Comparison of ENCODE assay signal across 16 cellular contexts in the genomic region with DNA sequence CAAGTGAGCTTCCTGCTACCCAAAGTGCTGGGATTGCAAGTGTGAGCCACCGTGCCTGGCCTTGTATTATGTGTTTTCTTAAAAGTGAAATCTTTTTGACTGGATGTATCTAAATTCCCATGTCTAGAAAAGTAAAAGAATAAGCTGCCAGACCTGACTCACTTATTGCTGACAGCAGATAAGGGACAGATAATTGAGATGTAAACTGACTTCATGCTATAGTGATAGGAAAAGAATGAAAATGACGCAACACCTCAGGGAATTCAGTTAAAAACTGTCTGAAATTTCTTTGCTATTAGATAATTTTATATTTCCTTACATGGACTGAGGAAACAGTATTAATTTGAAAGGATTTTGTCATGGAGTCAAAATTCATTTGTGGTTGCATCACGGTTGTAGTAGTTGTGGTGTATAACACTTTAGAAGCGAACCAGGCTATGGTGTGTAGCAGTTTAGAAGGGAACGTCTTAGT. TPM values are rescaled to one million over a fixed set of nuclear protein-coding genes. Genes with fewer than 3 reads are reported as not detected.
DNase-seq lines count a peak whose midpoint lies in the region; ATAC-seq and TF ChIP-seq lines count a peak whose summit lies in the region.
"Had no signal": no experiment of that assay in that cellular context is flagged by ENCODE, and none has a peak within 500 bp of the region (broad histone marks: within the 10 kb centered on the region; RNA-seq: fewer than 3 reads in every experiment).

No MANE protein-coding gene starts in this region.

- H3K18ac ChIP-seq in trophoblast cell (ENCODE audit: low read length) (no peak overlapping the region), mesendoderm (ENCODE audit: low read length) (no peak overlapping the region)

- H3F3A ChIP-seq in SK-N-SH (replicated peaks; ENCODE audit: insufficient read depth) = peaks cover 23% of the 10 kb centered on the region

- no peak for TF ChIP-seq RAD21 in SK-N-SH (IDR thresholded peaks at IDR 0.05; ENCODE audit: low read length)

- no peaks in the 10 kb centered on the region for H3K79me1 ChIP-seq in trophoblast cell (ENCODE audit: low read length)
- H3K79me1 ChIP-seq in mesendoderm (ENCODE audit: low read length) = no peaks in the 10 kb centered on the region

- H2BK5ac ChIP-seq in trophoblast cell (ENCODE audit: low read depth, low read length, poor library complexity) (no peak overlapping the region), mesendoderm (ENCODE audit: low read length) (no peak overlapping the region)

- 83% methylated on average over 5 of the region's 5 CpGs for WGBS in SK-N-SH (ENCODE audit: low lambda C conversion rate)
- WGBS in trophoblast cell (ENCODE audit: extremely low coverage, insufficient coverage, insufficient read length) = no CpG with 5 or more reads among the region's 5 CpGs
- WGBS in mesendoderm (ENCODE audit: extremely low coverage, insufficient coverage, low lambda C conversion rate) = no CpG with 5 or more reads among the region's 5 CpGs

- H2BK15ac ChIP-seq in mesendoderm (replicated peaks; ENCODE audit: low read depth) = no peak overlapping the region

- H2AK5ac ChIP-seq in trophoblast cell (ENCODE audit: low read length) (no peak overlapping the region), mesendoderm (ENCODE audit: low read length) (no peak overlapping the region)

- H3K79me2 ChIP-seq in SK-N-SH (ENCODE audit: insufficient read depth) (peaks cover 2% of the 10 kb centered on the region; the same call in 1 of the 2 replicates), fibroblast of lung (ENCODE audit: control insufficient read depth, insufficient read depth, low read length) (no peaks in the 10 kb centered on the region), trophoblast cell (ENCODE audit: control insufficient read depth, insufficient read depth, low read length, poor library complexity) (no peaks in the 10 kb centered on the region), mesendoderm (ENCODE audit: control insufficient read depth, insufficient read depth, low read length) (no peaks in the 10 kb centered on the region)

- DNase-seq in ELR (ENCODE audit: low read depth) = peak; percentile 35
- DNase-seq in SK-N-SH = no peak
- peak; percentile 74 to 95 for DNase-seq in fibroblast of lung (ENCODE audit: low read depth in 2 of 2)
- peak; percentile 37 to 93 for DNase-seq in trophoblast cell
- DNase-seq in mesendoderm = no peak
- no peak for DNase-seq in mucosa of descending colon
- DNase-seq: activated CD4-positive, CD25-positive, alpha-beta regulatory T cell treated with anti-CD3 and anti-CD28 coated beads, Interleukin-2, amount 50 U/mL, for 72 hours; activated T-cell treated with anti-CD3 and anti-CD28 coated beads, Interleukin-2, amount 50 U/mL, for 4 hours; effector memory CD4-positive, alpha-beta T cell; heart right ventricle; NCI-H1105; NCI-H446 treated with DMSO at 0.1 percent for 48 hours; OCI-M1; small intestine had no signal

- H3K4ac ChIP-seq in trophoblast cell (ENCODE audit: low read depth, low read length) (no peak overlapping the region), mesendoderm (ENCODE audit: low read depth, low read length) (no peak overlapping the region)

- H4K20me1 ChIP-seq in SK-N-SH (ENCODE audit: insufficient read depth) (no peaks in the 10 kb centered on the region; the same call in 1 of the 2 replicates), fibroblast of lung (ENCODE audit: control insufficient read depth, extremely low read depth, insufficient read depth, low read length) (no peaks in the 10 kb centered on the region)

- H2BK12ac ChIP-seq in trophoblast cell (ENCODE audit: low read length) = no peak overlapping the region

- no peak overlapping the region for H4K8ac ChIP-seq in trophoblast cell (ENCODE audit: low read depth, low read length)
- no peak overlapping the region for H4K8ac ChIP-seq in mesendoderm (ENCODE audit: low read depth, low read length)

- TF ChIP-seq EP300 in SK-N-SH (IDR thresholded peaks at IDR 0.05; ENCODE audit: borderline replicate concordance in 1 of 2, low read depth in 1 of 2, low read length in 1 of 2) = peak in 1 of 2 experiments; percentile 76; a peak in 1 of 4 replicates

- no peak overlapping the region for H3K14ac ChIP-seq in trophoblast cell (ENCODE audit: low read length)

- H3K27me3 ChIP-seq in SK-N-SH (ENCODE audit: insufficient read depth) (no peaks in the 10 kb centered on the region), fibroblast of lung (ENCODE audit: control insufficient read depth, insufficient read depth, low read length) (no peaks in the 10 kb centered on the region), trophoblast cell (ENCODE audit: insufficient read depth, low read length) (no peaks in the 10 kb centered on the region), mesendoderm (ENCODE audit: insufficient read depth, low read length, poor library complexity) (no peaks in the 10 kb centered on the region)
- H3K27me3 ChIP-seq: heart right ventricle had no signal

- H2AFZ ChIP-seq in SK-N-SH (ENCODE audit: low read depth) = no peak overlapping the region
- no peak overlapping the region for H2AFZ ChIP-seq in fibroblast of lung (ENCODE audit: low read length)
- no peak overlapping the region for H2AFZ ChIP-seq in trophoblast cell (ENCODE audit: insufficient read depth, low read length, poor library complexity)

- CTCF ChIA-PET in SK-N-SH (lab: Yijun Ruan, JAX) = interaction anchor here (1.3 kb wide), 1 partner anchor 11 kb away, joined by 3 read pairs; no protein-coding TSS in a partner anchor

- H3K4me2 ChIP-seq in SK-N-SH = no peak overlapping the region
- H3K4me2 ChIP-seq in fibroblast of lung (ENCODE audit: extremely low read depth, insufficient read depth, low read length) = no peak overlapping the region
- no peak overlapping the region for H3K4me2 ChIP-seq in trophoblast cell (ENCODE audit: low read length)
- H3K4me2 ChIP-seq in mesendoderm (ENCODE audit: low read length) = no peak overlapping the region

- H2BK120ac ChIP-seq in trophoblast cell (ENCODE audit: insufficient read depth, low read length, poor library complexity) = no peak overlapping the region
- no peak overlapping the region for H2BK120ac ChIP-seq in mesendoderm (ENCODE audit: low read depth, low read length)

- peak overlapping the region in 1 of 2 experiments; percentile 56; a peak in 2 of 4 replicates for H3K27ac ChIP-seq in SK-N-SH (ENCODE audit: low read depth in 2 of 2, low read length in 1 of 2)
- peak overlapping the region; percentile 13 for H3K27ac ChIP-seq in fibroblast of lung (ENCODE audit: insufficient read depth, low read length)
- H3K27ac ChIP-seq in trophoblast cell (ENCODE audit: low read depth, low read length) = no peak overlapping the region
- H3K27ac ChIP-seq in mesendoderm (ENCODE audit: low read depth, low read length) = no peak overlapping the region

- H3K9me3 ChIP-seq in SK-N-SH = no peaks in the 10 kb centered on the region
- no peaks in the 10 kb centered on the region for H3K9me3 ChIP-seq in fibroblast of lung (ENCODE audit: control insufficient read depth, insufficient read depth, low read depth, low read length)
- no peaks in the 10 kb centered on the region for H3K9me3 ChIP-seq in trophoblast cell (ENCODE audit: insufficient read depth, low read depth, low read length)
- H3K9me3 ChIP-seq in mucosa of descending colon = no peaks in the 10 kb centered on the region
- H3K9me3 ChIP-seq: heart right ventricle had no signal

- H4K91ac ChIP-seq in trophoblast cell (ENCODE audit: low read depth, low read length) = no peak overlapping the region

- ATAC-seq in HG03439 (IDR thresholded peaks at IDR 0.05; ENCODE audit: unreplicated experiment) (no peak), mucosa of descending colon (no peak), HG03520 (IDR thresholded peaks at IDR 0.05; ENCODE audit: unreplicated experiment) (no peak)
- ATAC-seq: activated T-cell treated with anti-CD3 and anti-CD28 coated beads, Interleukin-2, amount 50 U/mL, for 4 hours had no signal

- no peak overlapping the region for H3K23ac ChIP-seq in trophoblast cell (ENCODE audit: low read length)
- H3K23ac ChIP-seq in mesendoderm (ENCODE audit: low read length) = no peak overlapping the region

- H3K4me3 ChIP-seq in SK-N-SH (ENCODE audit: low read depth in 2 of 2, low read length in 1 of 2) (no peak overlapping the region), fibroblast of lung (replicated peaks in 1 of 4; ENCODE audit: control extremely low read depth in 1 of 4, insufficient read depth in 1 of 4, low read depth in 3 of 4, low read length in 4 of 4) (no peak overlapping the region), trophoblast cell (ENCODE audit: low read depth, low read length) (no peak overlapping the region), mesendoderm (ENCODE audit: low read length) (no peak overlapping the region), mucosa of descending colon (no peak overlapping the region)
- H3K4me3 ChIP-seq: heart right ventricle had no signal

- H3K9ac ChIP-seq in SK-N-SH (0 out of 2 replicates have a peak overlapping the region, but pooled peaks have one; percentile 2), fibroblast of lung (ENCODE audit: insufficient read depth, low read length) (no peak overlapping the region), trophoblast cell (ENCODE audit: low read length) (no peak overlapping the region), mesendoderm (ENCODE audit: low read length) (no peak overlapping the region)

- TF ChIP-seq CTCF in SK-N-SH (IDR thresholded peaks at IDR 0.05) = no peak
- no peak for TF ChIP-seq CTCF in fibroblast of lung (conservative IDR thresholded peaks at IDR 0.05 in 1 of 2, IDR thresholded peaks at IDR 0.05 in 1 of 2; ENCODE audit: low read depth in 1 of 2, low read length in 2 of 2)
- TF ChIP-seq CTCF in mucosa of descending colon (IDR thresholded peaks at IDR 0.05) = no peak

- H3K9me2 ChIP-seq in SK-N-SH = no peaks in the 10 kb centered on the region

- no peaks in the 10 kb centered on the region; a peak in 1 of 4 replicates for H3K4me1 ChIP-seq in SK-N-SH (ENCODE audit: control insufficient read depth in 1 of 2, insufficient read depth in 2 of 2, low read depth in 1 of 2, low read length in 1 of 2)
- peaks cover 2% of the 10 kb centered on the region for H3K4me1 ChIP-seq in fibroblast of lung (ENCODE audit: control insufficient read depth, extremely low read depth, insufficient read depth, low read length)
- no peaks in the 10 kb centered on the region for H3K4me1 ChIP-seq in trophoblast cell (ENCODE audit: control insufficient read depth in 1 of 2, insufficient read depth in 2 of 2, low read length in 2 of 2)
- H3K4me1 ChIP-seq in mesendoderm (ENCODE audit: control insufficient read depth, low read depth, low read length) = no peaks in the 10 kb centered on the region
- H3K4me1 ChIP-seq in mucosa of descending colon (ENCODE audit: low read depth) = no peaks in the 10 kb centered on the region

- peaks cover 6 to 59% of the 10 kb centered on the region in 2 experiments for H3K36me3 ChIP-seq in SK-N-SH (replicated peaks in 1 of 2; ENCODE audit: control insufficient read depth in 1 of 2, insufficient read depth in 2 of 2, low read length in 1 of 2)
- H3K36me3 ChIP-seq in fibroblast of lung (ENCODE audit: control insufficient read depth, insufficient read depth, low read length) = no peaks in the 10 kb centered on the region
- peaks cover 4 to 5% of the 10 kb centered on the region in 2 experiments for H3K36me3 ChIP-seq in trophoblast cell (ENCODE audit: control insufficient read depth in 1 of 2, insufficient read depth in 2 of 2, low read length in 2 of 2)
- H3K36me3 ChIP-seq in mesendoderm (ENCODE audit: control insufficient read depth, insufficient read depth, low read length) = no peaks in the 10 kb centered on the region
- H3K36me3 ChIP-seq in mucosa of descending colon (ENCODE audit: low read depth) = peaks cover 5% of the 10 kb centered on the region

- no peak overlapping the region for H4K12ac ChIP-seq in trophoblast cell (ENCODE audit: low read depth, low read length)

- intact Hi-C loops in mucosa of descending colon (cut with DNase I, micrococcal nuclease) = no loop called here

- no peak overlapping the region for H4K5ac ChIP-seq in mesendoderm (ENCODE audit: low read length)

- POLR2A ChIA-PET in SK-N-SH (lab: Yijun Ruan, JAX) = no interaction called here

- no peak overlapping the region for H3K56ac ChIP-seq in mesendoderm (ENCODE audit: low read length)

RNA-seq across cellular contexts. Expression of a gene that starts 19.4 kb away (rescaled TPM):
- polyA plus RNA-seq in SK-N-SH (2012; rRNA removed) (14.4 and 18.8 TPM in 2 replicates), fibroblast of lung (19.3 and 20.6 TPM in 2 replicates)
- 19.7 and 22.7 TPM in 2 replicates for polyA plus RNA-seq in SK-N-SH (2012; cell fraction: cytosol; rRNA removed)
- 8.1 and 16.8 TPM in 2 replicates for polyA plus RNA-seq in SK-N-SH (2012; cell fraction: nucleus; rRNA removed)
- total RNA-seq in fibroblast of lung (15.7 and 18.2 TPM in 2 replicates), mucosa of descending colon (10 to 100 TPM; 10.2 to 13.3 (median 12.4) TPM)
- 14.4 and 16.1 TPM in 2 replicates for polyA plus RNA-seq in fibroblast of lung (2012)
- 8.9 and 15.9 TPM in 2 replicates for polyA minus RNA-seq in fibroblast of lung (ENCODE audit: low replicate concordance)
- 10.8 and 11.5 TPM in 2 replicates for polyA plus RNA-seq in trophoblast cell (2013)
- 28.7 TPM for polyA plus RNA-seq in mesendoderm (2013, experiment 1 of 2)
- 26.7 TPM for polyA plus RNA-seq in mesendoderm (2013, experiment 2 of 2)

Comparison
In these comparisons a context has a peak if more than half of its experiments do, and no peak if none do; other contexts are left out.
1. DNase-seq: peak in ELR (single experiment), fibroblast of lung (2 of 2) and trophoblast cell (2 of 2); none in SK-N-SH (single experiment), mesendoderm (single experiment) and mucosa of descending colon (0 of 3).